9 cellular contexts compared by ENCODE assay signal in genomic region chr2:127065299-127065931, GRCh38. TPM values are rescaled to one million over a fixed set of nuclear protein-coding genes. Genes with fewer than 3 reads are reported as not detected.
DNase-seq lines count a peak whose midpoint lies in the region; ATAC-seq and TF ChIP-seq lines count a peak whose summit lies in the region.
"Had no signal": no experiment of that assay in that cellular context is flagged by ENCODE, and none has a peak within 500 bp of the region (broad histone marks: within the 10 kb centered on the region; RNA-seq: fewer than 3 reads in every experiment).

No MANE protein-coding gene starts in this region.

- TF ChIP-seq CTCF in activated CD8-positive, alpha-beta T cell treated with anti-CD3 and anti-CD28 coated beads for 36 hours (IDR thresholded peaks at IDR 0.05), result no peak
- TF ChIP-seq CTCF in adrenal gland (IDR thresholded peaks at IDR 0.05), result peak in 1 of 6 experiments; percentile 1
- no peak for TF ChIP-seq CTCF in thyroid gland (IDR thresholded peaks at IDR 0.05)

- peaks cover 34% of the 10 kb centered on the region for H3K36me3 Mint-ChIP-seq in activated CD8-positive, alpha-beta T cell treated with anti-CD3 and anti-CD28 coated beads for 36 hours (ENCODE audit: low read depth)
- H3K36me3 Mint-ChIP-seq in activated CD8-positive, alpha-beta T cell treated with anti-CD3 and anti-CD28 coated beads, Interleukin-2, amount 10 ng/mL, durations not matched to agents 7 days and 5 days (ENCODE audit: low read depth), result peaks cover 33% of the 10 kb centered on the region

- peak overlapping the region; percentile 88 to 92 for H3K18ac ChIP-seq in mesenchymal stem cell (ENCODE audit: low read depth in 1 of 2, low read length in 2 of 2)

- H3K4ac ChIP-seq in mesenchymal stem cell (ENCODE audit: low read depth in 1 of 2, low read length in 2 of 2), result peak overlapping the region; percentile 87 to 93

- H3K4me1 ChIP-seq in adrenal gland (replicated peaks in 1 of 2) (peaks cover 30 to 39% of the 10 kb centered on the region in 2 donors), mesenchymal stem cell (ENCODE audit: control insufficient read depth, insufficient read depth, low read depth, low read length) (peaks cover 61% of the 10 kb centered on the region), thyroid gland (peaks cover 0 to 40% of the 10 kb centered on the region in 2 donors)

- peak overlapping the region; percentile 96 for H2BK15ac ChIP-seq in mesenchymal stem cell (ENCODE audit: low read depth, poor library complexity, severe bottlenecking)

- peak overlapping the region; percentile 98 for H2BK12ac ChIP-seq in mesenchymal stem cell (ENCODE audit: low read length in 2 of 2)

- H3K14ac ChIP-seq in mesenchymal stem cell (ENCODE audit: low read length in 2 of 2), result peak overlapping the region in 1 of 2 experiments; percentile 85

- no peak overlapping the region for H3K4me2 ChIP-seq in mesenchymal stem cell (ENCODE audit: low read length, poor library complexity, severe bottlenecking)

- intact Hi-C loops in activated CD8-positive, alpha-beta T cell treated with anti-CD3 and anti-CD28 coated beads for 36 hours (cut with micrococcal nuclease), result no loop called here
- intact Hi-C loops in adrenal gland (cut with DNase I) (loop anchor here (5.0 to 10.0 kb wide), 3 partner anchors 37 to 229 kb away; partner anchors contain the start of genes BIN1 (in 1 of the 2) and ERCC3 (in 1 of the 2)), thyroid gland (cut with DNase I) (loop anchor here (10.0 kb wide), 1 partner anchor 109 kb away; no protein-coding TSS in a partner anchor)

- peak overlapping the region; percentile 86 for H3K27ac Mint-ChIP-seq in activated CD8-positive, alpha-beta T cell treated with anti-CD3 and anti-CD28 coated beads for 36 hours
- no peak overlapping the region for H3K27ac Mint-ChIP-seq in activated CD8-positive, alpha-beta T cell treated with anti-CD3 and anti-CD28 coated beads, Interleukin-2, amount 10 ng/mL, durations not matched to agents 7 days and 5 days

- H3K23ac ChIP-seq in mesenchymal stem cell (ENCODE audit: low read length in 2 of 2), result no peak overlapping the region

- H3K79me1 ChIP-seq in mesenchymal stem cell (replicated peaks; ENCODE audit: low read length, poor library complexity, severe bottlenecking), result peaks cover 44% of the 10 kb centered on the region

- peak overlapping the region; percentile 82 for H2AK5ac ChIP-seq in mesenchymal stem cell (ENCODE audit: low read length, severe bottlenecking)

- H3K9me3 ChIP-seq in adrenal gland (replicated peaks in 1 of 3) (no peaks in the 10 kb centered on the region), mesenchymal stem cell (ENCODE audit: control insufficient read depth, low read length) (no peaks in the 10 kb centered on the region), thyroid gland (no peaks in the 10 kb centered on the region)

- H3K27ac ChIP-seq in adrenal gland (peak overlapping the region; percentile 6 to 87 (median 85)), mesenchymal stem cell (ENCODE audit: low read length, poor library complexity, severe bottlenecking) (peak overlapping the region; percentile 83), thyroid gland (peak overlapping the region in 2 of 3 donors; percentile 27 to 48)
- H3K27ac ChIP-seq: VCaP had no signal

- H3K9ac ChIP-seq in mesenchymal stem cell (ENCODE audit: low read length), result peak overlapping the region; percentile 86

- POLR2A ChIA-PET in activated CD8-positive, alpha-beta T cell treated with anti-CD3 and anti-CD28 coated beads for 36 hours (lab: Charles Lee), result interaction anchor here (0.6 to 5.1 kb wide), 5 partner anchors 9 to 19 kb away, joined by 3 to 32 read pairs (median 3); no protein-coding TSS in a partner anchor
- POLR2A ChIA-PET in activated CD8-positive, alpha-beta T cell treated with anti-CD3 and anti-CD28 coated beads, Interleukin-2, amount 10 ng/mL, durations not matched to agents 7 days and 5 days (lab: Charles Lee), result interaction anchor here (1.2 to 1.8 kb wide), 2 partner anchors 9 to 15 kb away, joined by 4 read pairs; no protein-coding TSS in a partner anchor

- H2BK120ac ChIP-seq in mesenchymal stem cell (ENCODE audit: low read depth, low read length), result peak overlapping the region; percentile 69

- H3K4me1 Mint-ChIP-seq in activated CD8-positive, alpha-beta T cell treated with anti-CD3 and anti-CD28 coated beads for 36 hours (ENCODE audit: low read depth), result peaks cover 34% of the 10 kb centered on the region
- H3K4me1 Mint-ChIP-seq in activated CD8-positive, alpha-beta T cell treated with anti-CD3 and anti-CD28 coated beads, Interleukin-2, amount 10 ng/mL, durations not matched to agents 7 days and 5 days (ENCODE audit: low read depth), result peaks cover 28% of the 10 kb centered on the region

- H2AFZ ChIP-seq in mesenchymal stem cell (ENCODE audit: low read depth, low read length), result no peak overlapping the region

- no peak overlapping the region for H3K4me3 Mint-ChIP-seq in activated CD8-positive, alpha-beta T cell treated with anti-CD3 and anti-CD28 coated beads for 36 hours
- H3K4me3 Mint-ChIP-seq in activated CD8-positive, alpha-beta T cell treated with anti-CD3 and anti-CD28 coated beads, Interleukin-2, amount 10 ng/mL, durations not matched to agents 7 days and 5 days, result no peak overlapping the region

- H3K36me3 ChIP-seq in adrenal gland (replicated peaks in 1 of 2) (peaks cover 0 to 42% of the 10 kb centered on the region in 2 donors), mesenchymal stem cell (ENCODE audit: control insufficient read depth in 1 of 2, insufficient read depth in 2 of 2, low read depth in 1 of 2, low read length in 2 of 2) (peaks cover 57 to 75% of the 10 kb centered on the region in 2 experiments), thyroid gland (no peaks in the 10 kb centered on the region)

- ATAC-seq in activated CD8-positive, alpha-beta T cell treated with anti-CD3 and anti-CD28 coated beads for 36 hours, result no peak
- ATAC-seq in activated CD8-positive, alpha-beta T cell treated with anti-CD3 and anti-CD28 coated beads, Interleukin-2, amount 10 ng/mL, durations not matched to agents 7 days and 5 days, result no peak

- DNase-seq in activated CD8-positive, alpha-beta T cell treated with anti-CD3 and anti-CD28 coated beads for 36 hours, result no peak
- no peak for DNase-seq in activated CD8-positive, alpha-beta T cell treated with anti-CD3 and anti-CD28 coated beads, Interleukin-2, amount 10 ng/mL, durations not matched to agents 7 days and 5 days
- DNase-seq in adrenal gland, result no peak
- DNase-seq in mesenchymal stem cell, result no peak
- DNase-seq in thyroid gland, result no peak
- no peak for DNase-seq in activated effector memory CD4-positive, alpha-beta T cell treated with anti-CD3 and anti-CD28 coated beads, Interleukin-2, amount 50 U/mL, for 16 hours
- no peak for DNase-seq in NCI-H2171 (lab: John Stamatoyannopoulos, UW)
- no peak for DNase-seq in kidney glomerular epithelial cell (lab: John Stamatoyannopoulos, UW)

- peak overlapping the region; percentile 98 for H4K91ac ChIP-seq in mesenchymal stem cell (ENCODE audit: low read length)

- no peaks in the 10 kb centered on the region for H3K27me3 Mint-ChIP-seq in activated CD8-positive, alpha-beta T cell treated with anti-CD3 and anti-CD28 coated beads for 36 hours
- no peaks in the 10 kb centered on the region for H3K27me3 Mint-ChIP-seq in activated CD8-positive, alpha-beta T cell treated with anti-CD3 and anti-CD28 coated beads, Interleukin-2, amount 10 ng/mL, durations not matched to agents 7 days and 5 days (ENCODE audit: low read depth)

- no peaks in the 10 kb centered on the region for H3K9me3 Mint-ChIP-seq in activated CD8-positive, alpha-beta T cell treated with anti-CD3 and anti-CD28 coated beads for 36 hours
- no peaks in the 10 kb centered on the region for H3K9me3 Mint-ChIP-seq in activated CD8-positive, alpha-beta T cell treated with anti-CD3 and anti-CD28 coated beads, Interleukin-2, amount 10 ng/mL, durations not matched to agents 7 days and 5 days (ENCODE audit: insufficient read depth)

- H3K4me3 ChIP-seq in adrenal gland (no peak overlapping the region), mesenchymal stem cell (ENCODE audit: insufficient read depth in 1 of 2, low read depth in 1 of 2, low read length in 2 of 2) (peak overlapping the region in 1 of 2 experiments; percentile 16), thyroid gland (replicated peaks in 1 of 3) (no peak overlapping the region)

- CTCF ChIA-PET in activated CD8-positive, alpha-beta T cell treated with anti-CD3 and anti-CD28 coated beads for 36 hours (lab: Charles Lee), result interaction anchor here (1.0 kb wide), 1 partner anchor 15 kb away, joined by 3 read pairs; no protein-coding TSS in a partner anchor
- CTCF ChIA-PET in activated CD8-positive, alpha-beta T cell treated with anti-CD3 and anti-CD28 coated beads, Interleukin-2, amount 10 ng/mL, durations not matched to agents 7 days and 5 days (lab: Charles Lee), result interaction anchor here (1.6 kb wide), 1 partner anchor 20 kb away, joined by 5 read pairs; no protein-coding TSS in a partner anchor

- TF ChIP-seq POLR2A in adrenal gland (IDR thresholded peaks at IDR 0.05) (no peak), thyroid gland (IDR thresholded peaks at IDR 0.05) (no peak)

- no peak overlapping the region for H2BK5ac ChIP-seq in mesenchymal stem cell (ENCODE audit: low read depth, low read length, poor library complexity, severe bottlenecking)

- WGBS in adrenal gland, 4 donors, result 87 to 93% (median 88%) methylated on average over 9 to 13 of the region's 13 CpGs
- WGBS in mesenchymal stem cell, result 87% methylated on average over 12 of the region's 13 CpGs
- WGBS in thyroid gland, 2 donors, result 76 to 79% methylated on average over 13 of the region's 13 CpGs

- H3K27me3 ChIP-seq in adrenal gland, result no peaks in the 10 kb centered on the region
- H3K27me3 ChIP-seq in mesenchymal stem cell (ENCODE audit: control insufficient read depth in 1 of 2, insufficient read depth in 1 of 2, low read length in 2 of 2), result no peaks in the 10 kb centered on the region
- no peaks in the 10 kb centered on the region for H3K27me3 ChIP-seq in thyroid gland

- H4K8ac ChIP-seq in mesenchymal stem cell (ENCODE audit: low read length), result peak overlapping the region; percentile 95

RNA-seq across cellular contexts. Expression of gene BIN1, which starts 41.5 kb away (rescaled TPM):
- total RNA-seq in activated CD8-positive, alpha-beta T cell treated with anti-CD3 and anti-CD28 coated beads for 36 hours, result 100 to 1,000 TPM in 1 of 2 experiments, 10 to 100 TPM in 1; 95.2 to 102 TPM
- total RNA-seq in activated CD8-positive, alpha-beta T cell treated with anti-CD3 and anti-CD28 coated beads, Interleukin-2, amount 10 ng/mL, durations not matched to agents 7 days and 5 days, result 100 to 1,000 TPM; 125 to 127 TPM
- total RNA-seq in adrenal gland (100 to 1,000 TPM in 7 of 8 donors, 10 to 100 TPM in 1; 84.0 to 207 (median 134) TPM), thyroid gland (10 to 100 TPM; 49.2 to 68.3 (median 64.2) TPM)
- 100 to 1,000 TPM in 1 of 3 donors, 10 to 100 TPM in 2; 80.3 to 113 (median 97.5) TPM for polyA plus RNA-seq in adrenal gland
- polyA plus RNA-seq in mesenchymal stem cell (2013, experiment 1 of 2), result 61.3 TPM
- 58.6 TPM for polyA plus RNA-seq in mesenchymal stem cell (2013, experiment 2 of 2)
